Comparison of ENCODE assay signal across 18 cellular contexts in genomic region chr6:151292974-151293373, GRCh38. TPM values are rescaled to one million over a fixed set of nuclear protein-coding genes. Genes with fewer than 3 reads are reported as not detected.
DNase-seq lines count a peak whose midpoint lies in the region; ATAC-seq and TF ChIP-seq lines count a peak whose summit lies in the region.
"Had no signal": no experiment of that assay in that cellular context is flagged by ENCODE, and none has a peak within 500 bp of the region (broad histone marks: within the 10 kb centered on the region; RNA-seq: fewer than 3 reads in every experiment).

No MANE protein-coding gene starts in this region.

- H3K36me3 ChIP-seq in esophagus squamous epithelium (no peaks in the 10 kb centered on the region), urinary bladder (ENCODE audit: insufficient read depth) (no peaks in the 10 kb centered on the region)

- intact Hi-C loops in Right ventricle myocardium superior (cut with DNase I) (no loop called here), cardiac septum (cut with DNase I) (no loop called here), esophagus squamous epithelium (cut with DNase I) (no loop called here)
- intact Hi-C loops in CD4-positive, alpha-beta T cell (cut with DNase I, micrococcal nuclease) = no loop called here

- TF ChIP-seq CTCF in esophagus squamous epithelium (IDR thresholded peaks at IDR 0.05) (no peak), nephron (IDR thresholded peaks at IDR 0.05; ENCODE audit: unreplicated experiment in 3 of 3) (no peak)
- no peak for TF ChIP-seq CTCF in CD4-positive, alpha-beta T cell (IDR thresholded peaks at IDR 0.05)

- TF ChIP-seq POLR2A in esophagus squamous epithelium (IDR thresholded peaks at IDR 0.05) = no peak

- peak overlapping the region; percentile 68 to 71 (median 71) for H3K27ac Mint-ChIP-seq in nephron
- no peak overlapping the region for H3K27ac Mint-ChIP-seq in CD4-positive, alpha-beta T cell
- H3K27ac Mint-ChIP-seq: CD8-positive, alpha-beta memory T cell; immature natural killer cell; stimulated activated naive CD8-positive, alpha-beta T cell treated with anti-CD3 and anti-CD28 coated beads, Interleukin-15, amount 100 ng/mL, for 72 hours had no signal

- peaks cover 4% of the 10 kb centered on the region for H3K36me3 Mint-ChIP-seq in nephron (ENCODE audit: low read depth)
- no peaks in the 10 kb centered on the region for H3K36me3 Mint-ChIP-seq in CD4-positive, alpha-beta T cell (ENCODE audit: low read depth)
- H3K36me3 Mint-ChIP-seq: immature natural killer cell had no signal

- POLR2A ChIA-PET in CD4-positive, alpha-beta T cell (lab: Charles Lee) = no interaction called here

- H3K9me3 Mint-ChIP-seq in nephron = no peaks in the 10 kb centered on the region
- no peaks in the 10 kb centered on the region for H3K9me3 Mint-ChIP-seq in CD4-positive, alpha-beta T cell
- H3K9me3 Mint-ChIP-seq: CD8-positive, alpha-beta memory T cell; immature natural killer cell; stimulated activated naive CD8-positive, alpha-beta T cell treated with anti-CD3 and anti-CD28 coated beads, Interleukin-15, amount 100 ng/mL, for 72 hours had no signal

- CTCF ChIA-PET in CD4-positive, alpha-beta T cell (lab: Charles Lee) = no interaction called here

- H3K4me3 ChIP-seq in esophagus squamous epithelium (no peak overlapping the region), urinary bladder (ENCODE audit: low read depth, low read length) (no peak overlapping the region)

- H3K4me1 Mint-ChIP-seq in nephron = peaks cover 89% of the 10 kb centered on the region
- H3K4me1 Mint-ChIP-seq in CD4-positive, alpha-beta T cell (ENCODE audit: low read depth) = peaks cover 21% of the 10 kb centered on the region

- 63 to 67% methylated on average over 3 of the region's 3 CpGs for WGBS in esophagus squamous epithelium, 2 donors
- 30% methylated on average over 3 of the region's 3 CpGs for WGBS in urinary bladder

- peaks cover 0 to 36% (median 6%) of the 10 kb centered on the region in 3 donors for H3K4me1 ChIP-seq in esophagus squamous epithelium
- no peaks in the 10 kb centered on the region for H3K4me1 ChIP-seq in urinary bladder (ENCODE audit: insufficient read depth)

- peaks cover 0 to 5% (median 0%) of the 10 kb centered on the region in 4 donors for H3K27me3 ChIP-seq in esophagus squamous epithelium
- peaks cover 7% of the 10 kb centered on the region for H3K27me3 ChIP-seq in CD4-positive, alpha-beta T cell (ENCODE audit: control insufficient read depth, insufficient read depth, low read length)

- DNase-seq in Right ventricle myocardium superior (no peak), cardiac septum (ENCODE audit: low spot score) (no peak), esophagus squamous epithelium (lab: John Stamatoyannopoulos, UW) (no peak), midbrain (lab: John Stamatoyannopoulos, UW) (no peak)
- DNase-seq in CD4-positive, alpha-beta T cell = no peak
- DNase-seq: 8988T; activated gamma-delta T cell; CD8-positive, alpha-beta memory T cell; effector CD8-positive, alpha-beta T cell; immature natural killer cell; Karpas-422; NCI-H187; NCI-H526 treated with DMSO at 0.1 percent for 48 hours; stimulated activated naive CD8-positive, alpha-beta T cell treated with anti-CD3 and anti-CD28 coated beads, Interleukin-15, amount 100 ng/mL, for 72 hours; SW 1271 had no signal

- peak overlapping the region; percentile 71 to 92 (median 81) for H3K27ac ChIP-seq in esophagus squamous epithelium
- H3K27ac ChIP-seq in urinary bladder (ENCODE audit: low read depth) = peak overlapping the region; percentile 78
- no peak overlapping the region for H3K27ac ChIP-seq in CD4-positive, alpha-beta T cell (ENCODE audit: low read depth, low read length)

- no peaks in the 10 kb centered on the region for H3K9me3 ChIP-seq in esophagus squamous epithelium
- no peaks in the 10 kb centered on the region for H3K9me3 ChIP-seq in CD4-positive, alpha-beta T cell (ENCODE audit: control insufficient read depth, low read length)

- ATAC-seq in Right ventricle myocardium superior (ENCODE audit: poor library complexity) (peak; percentile 26), HG03565 (IDR thresholded peaks at IDR 0.05; ENCODE audit: unreplicated experiment) (no peak)
- no peak for ATAC-seq in CD4-positive, alpha-beta T cell (ENCODE audit: poor library complexity)
- ATAC-seq: stimulated activated naive CD8-positive, alpha-beta T cell treated with anti-CD3 and anti-CD28 coated beads, Interleukin-15, amount 100 ng/mL, for 72 hours had no signal

- H3K4me3 Mint-ChIP-seq in nephron = no peak overlapping the region
- H3K4me3 Mint-ChIP-seq in CD4-positive, alpha-beta T cell = no peak overlapping the region
- H3K4me3 Mint-ChIP-seq: CD8-positive, alpha-beta memory T cell; immature natural killer cell; stimulated activated naive CD8-positive, alpha-beta T cell treated with anti-CD3 and anti-CD28 coated beads, Interleukin-15, amount 100 ng/mL, for 72 hours had no signal

- no peaks in the 10 kb centered on the region for H3K27me3 Mint-ChIP-seq in nephron (ENCODE audit: low read depth)
- H3K27me3 Mint-ChIP-seq in CD4-positive, alpha-beta T cell = peaks cover 46% of the 10 kb centered on the region

RNA-seq across cellular contexts. Expression of gene AKAP12, which starts 53.2 kb away (rescaled TPM):
- total RNA-seq in Right ventricle myocardium superior (13.9 TPM), cardiac septum (15.4 TPM), esophagus squamous epithelium (10 to 100 TPM in 2 of 4 donors, 1 to 10 TPM in 2; 1.7 to 66.6 (median 11.4) TPM), urinary bladder (226 TPM)
- polyA plus RNA-seq in urinary bladder = 43.3 TPM
- under 1 TPM; 0.03 to 0.05 TPM for total RNA-seq in CD4-positive, alpha-beta T cell
